Comparison of ENCODE assay signal across 23 cellular contexts in the genomic region with DNA sequence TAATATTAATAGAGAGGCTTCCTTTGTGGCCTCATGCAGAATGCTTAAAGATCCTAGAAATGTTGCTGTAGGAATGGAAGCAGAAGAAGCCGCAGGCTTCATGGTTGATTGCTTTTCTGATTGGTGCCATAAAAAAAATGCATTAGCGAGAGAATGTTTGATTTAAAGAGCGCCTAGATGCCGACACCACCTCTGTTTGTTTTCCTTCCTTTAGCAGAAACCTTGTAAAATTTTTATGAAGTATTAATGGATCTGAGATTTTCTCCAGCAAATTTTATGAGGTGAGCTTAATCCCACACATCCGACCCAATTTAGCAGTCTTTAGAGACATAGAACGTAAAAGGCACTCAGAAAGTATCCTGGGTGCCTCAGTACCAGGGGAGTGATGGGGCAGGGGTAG.
"Had no signal": no experiment of that assay in that cellular context is flagged by ENCODE, and none has a peak within 500 bp of the region (broad histone marks: within the 10 kb centered on the region; RNA-seq: fewer than 3 reads in every experiment).

No MANE protein-coding gene starts in this region.

- H3K9me3 Mint-ChIP-seq: endodermal cell; natural killer cell treated with Interleukin-12 subunit alpha and Interleukin-12 subunit beta and Interleukin-15 and Interleukin-18, amount 100 ng/mL, for 72 hours had no signal

- H3K27ac Mint-ChIP-seq: endodermal cell; memory B cell; natural killer cell treated with Interleukin-12 subunit alpha and Interleukin-12 subunit beta and Interleukin-15 and Interleukin-18, amount 100 ng/mL, for 72 hours; progenitor cell of endocrine pancreas; type B pancreatic cell had no signal

- H3K4me3 Mint-ChIP-seq: endodermal cell; memory B cell; natural killer cell treated with Interleukin-12 subunit alpha and Interleukin-12 subunit beta and Interleukin-15 and Interleukin-18, amount 100 ng/mL, for 72 hours; type B pancreatic cell had no signal

- H3K79me2 ChIP-seq: hepatocyte had no signal

- H3K27me3 Mint-ChIP-seq: memory B cell; natural killer cell treated with Interleukin-12 subunit alpha and Interleukin-12 subunit beta and Interleukin-15 and Interleukin-18, amount 100 ng/mL, for 72 hours had no signal

- H3K4me2 ChIP-seq: hepatocyte had no signal

- H3K9me3 ChIP-seq: left ventricle myocardium inferior, lower lobe of right lung, pancreas, suprapubic skin, thyroid gland had no signal

- H2AFZ ChIP-seq: hepatocyte had no signal

- H3K36me3 ChIP-seq: left ventricle myocardium inferior, lower lobe of right lung, pancreas, suprapubic skin, thyroid gland had no signal

- H3K4me3 ChIP-seq: hepatocyte, left ventricle myocardium inferior, lower lobe of right lung, pancreas, suprapubic skin, thyroid gland had no signal

- DNase-seq: effector CD4-positive, alpha-beta T cell; endodermal cell; erythroblast; foreskin melanocyte; head of caudate nucleus; kidney; left cardiac atrium; left ventricle myocardium inferior; lower lobe of right lung; midbrain; occipital lobe; pancreas; right cardiac atrium; small intestine; stimulated activated CD4-positive, alpha-beta T cell treated with anti-CD3 and anti-CD28 coated beads, Interleukin-2, amount 100 ng/mL, for 48 hours; stimulated activated naive CD4-positive, alpha-beta T cell treated with Interleukin-2 at 50 U/mL for 16 hours; thyroid gland had no signal

- H3K36me3 Mint-ChIP-seq: memory B cell; natural killer cell treated with Interleukin-12 subunit alpha and Interleukin-12 subunit beta and Interleukin-15 and Interleukin-18, amount 100 ng/mL, for 72 hours; type B pancreatic cell had no signal

- ATAC-seq: left cardiac atrium; lower lobe of right lung; natural killer cell treated with Interleukin-12 subunit alpha and Interleukin-12 subunit beta and Interleukin-15 and Interleukin-18, amount 100 ng/mL, for 72 hours; pancreas; right cardiac atrium had no signal

- H3K27me3 ChIP-seq: hepatocyte, pancreas, suprapubic skin, thyroid gland had no signal

- H3K27ac ChIP-seq: hepatocyte, left ventricle myocardium inferior, lower lobe of right lung, pancreas, suprapubic skin, thyroid gland had no signal

- H3K4me1 Mint-ChIP-seq: endodermal cell, memory B cell had no signal
